19 cellular contexts compared by ENCODE assay signal in genomic region chr7:25303380-25304321, GRCh38.
DNase-seq lines count a peak whose midpoint lies in the region; ATAC-seq and TF ChIP-seq lines count a peak whose summit lies in the region.
"Had no signal": no experiment of that assay in that cellular context is flagged by ENCODE, and none has a peak within 500 bp of the region (broad histone marks: within the 10 kb centered on the region; RNA-seq: fewer than 3 reads in every experiment).

No MANE protein-coding gene starts in this region.

- no peak overlapping the region for H3K27ac ChIP-seq in neuronal stem cell (replicated peaks; ENCODE audit: low read length)
- H3K27ac ChIP-seq: BLaER1, prostate gland, SJSA1, WERI-Rb-1 had no signal

- no peak overlapping the region for H2BK15ac ChIP-seq in neuronal stem cell (ENCODE audit: low read length)

- no peak overlapping the region for H2BK12ac ChIP-seq in neuronal stem cell (ENCODE audit: low read length)

- no peaks in the 10 kb centered on the region for H3K9me3 ChIP-seq in neuronal stem cell (replicated peaks in 1 of 2; ENCODE audit: control insufficient read depth in 2 of 2, insufficient read depth in 1 of 2, low read depth in 1 of 2, low read length in 2 of 2)
- H3K9me3 ChIP-seq: BLaER1, prostate gland, SJSA1 had no signal

- no peak overlapping the region for H3K18ac ChIP-seq in neuronal stem cell (ENCODE audit: low read length)

- no peak overlapping the region for H2BK5ac ChIP-seq in neuronal stem cell (ENCODE audit: low read length)

- no peak for DNase-seq in left cardiac atrium
- peak; percentile 9 for DNase-seq in neuronal stem cell (ENCODE audit: low spot score)
- no peak for DNase-seq in KBM-7
- DNase-seq in stimulated activated naive B cell treated with anti-CD40 and anti-IgM and Interleukin-4, amounts not matched to agents 10 μg/mL and 1 μg/mL and 100 μg/mL, for 72 hours = no peak
- no peak for DNase-seq in DMS79 (lab: John Stamatoyannopoulos, UW)
- no peak for DNase-seq in erythroblast (lab: John Stamatoyannopoulos, UW)
- DNase-seq: activated CD8-positive, alpha-beta memory T cell treated with anti-CD3 and anti-CD28 coated beads, Interleukin-2, amount 50 U/mL, for 48 hours; dorsolateral prefrontal cortex; head of caudate nucleus; midbrain; NCI-H1436; stimulated activated CD4-positive, alpha-beta T cell treated with anti-CD3 and anti-CD28 coated beads, Interleukin-4, amount 100 ng/mL, for 1 hour; stimulated activated naive CD4-positive, alpha-beta T cell; WERI-Rb-1 had no signal

- intact Hi-C loops in left cardiac atrium (cut with DNase I) = no loop called here

- no peak overlapping the region for H2AK5ac ChIP-seq in neuronal stem cell (ENCODE audit: low read depth, low read length)

- no CpG with 5 or more reads among the region's 4 CpGs for WGBS in neuronal stem cell (ENCODE audit: extremely low coverage in 2 of 2, insufficient read length in 2 of 2, insufficient replicate concordance in 1 of 2), 2 donors

- H4K91ac ChIP-seq in neuronal stem cell (ENCODE audit: low read depth, low read length, poor library complexity) = no peak overlapping the region

- peak; percentile 67 for ATAC-seq in GM18867 (IDR thresholded peaks at IDR 0.05; ENCODE audit: unreplicated experiment)
- ATAC-seq in SK-N-SH treated with all-trans-retinoic acid at 6 μM for 48 hours = peak; percentile 74
- peak; percentile 34 to 41 for ATAC-seq in left cardiac atrium
- no peak for ATAC-seq in stimulated activated naive B cell treated with anti-CD40 and anti-IgM and Interleukin-4, amounts not matched to agents 10 μg/mL and 1 μg/mL and 100 μg/mL, for 72 hours (replicated peaks)

- no peak overlapping the region for H2BK120ac ChIP-seq in neuronal stem cell (ENCODE audit: low read depth, low read length)

- no peak overlapping the region for H3K4me3 Mint-ChIP-seq in stimulated activated naive B cell treated with anti-CD40 and anti-IgM and Interleukin-4, amounts not matched to agents 10 μg/mL and 1 μg/mL and 100 μg/mL, for 72 hours

- no peak overlapping the region for H2AFZ ChIP-seq in neuronal stem cell (ENCODE audit: low read length)

- no peaks in the 10 kb centered on the region for H3K27me3 ChIP-seq in neuronal stem cell (ENCODE audit: control insufficient read depth in 3 of 3, insufficient read depth in 3 of 3, low read depth in 1 of 3, low read length in 3 of 3)
- H3K27me3 ChIP-seq: BLaER1, SJSA1 had no signal

- H3K36me3 ChIP-seq in neuronal stem cell (replicated peaks in 1 of 2; ENCODE audit: control insufficient read depth in 2 of 2, insufficient read depth in 2 of 2, low read length in 2 of 2) = no peaks in the 10 kb centered on the region
- H3K36me3 ChIP-seq: BLaER1, prostate gland, SJSA1, WERI-Rb-1 had no signal

- no peak overlapping the region for H3K14ac ChIP-seq in neuronal stem cell (ENCODE audit: low read length)

- H3K9me3 Mint-ChIP-seq in stimulated activated naive B cell treated with anti-CD40 and anti-IgM and Interleukin-4, amounts not matched to agents 10 μg/mL and 1 μg/mL and 100 μg/mL, for 72 hours = no peaks in the 10 kb centered on the region

- H3K36me3 Mint-ChIP-seq in stimulated activated naive B cell treated with anti-CD40 and anti-IgM and Interleukin-4, amounts not matched to agents 10 μg/mL and 1 μg/mL and 100 μg/mL, for 72 hours = no peaks in the 10 kb centered on the region

- peaks cover 10 to 21% of the 10 kb centered on the region in 2 donors for H3K27me3 Mint-ChIP-seq in stimulated activated naive B cell treated with anti-CD40 and anti-IgM and Interleukin-4, amounts not matched to agents 10 μg/mL and 1 μg/mL and 100 μg/mL, for 72 hours

- H3K4me3 ChIP-seq in neuronal stem cell (ENCODE audit: low read length in 2 of 2) = no peak overlapping the region
- H3K4me3 ChIP-seq: BLaER1, dorsolateral prefrontal cortex, prostate gland, SJSA1 had no signal

- peaks cover 6 to 14% of the 10 kb centered on the region in 2 donors for H3K4me1 ChIP-seq in neuronal stem cell (ENCODE audit: control insufficient read depth in 2 of 2, insufficient read depth in 1 of 2, low read depth in 1 of 2, low read length in 2 of 2)
- H3K4me1 ChIP-seq: BLaER1, prostate gland, SJSA1 had no signal

- no peak overlapping the region for H3K27ac Mint-ChIP-seq in stimulated activated naive B cell treated with anti-CD40 and anti-IgM and Interleukin-4, amounts not matched to agents 10 μg/mL and 1 μg/mL and 100 μg/mL, for 72 hours

- no peaks in the 10 kb centered on the region for H3K4me1 Mint-ChIP-seq in stimulated activated naive B cell treated with anti-CD40 and anti-IgM and Interleukin-4, amounts not matched to agents 10 μg/mL and 1 μg/mL and 100 μg/mL, for 72 hours

- no peak overlapping the region for H3K4me2 ChIP-seq in neuronal stem cell (ENCODE audit: insufficient read depth, low read length, poor library complexity, severe bottlenecking)
- H3K4me2 ChIP-seq: BLaER1 had no signal

- H3K79me1 ChIP-seq in neuronal stem cell (ENCODE audit: low read depth, low read length) = no peaks in the 10 kb centered on the region

- no peak for TF ChIP-seq POLR2A in erythroblast (IDR thresholded peaks at IDR 0.05; ENCODE audit: low read length)

- in situ Hi-C loops in KBM-7 (cut with MboI; ENCODE audit: low pct_unique_long_range_greater_than_20kb, low sequenced_read_pairs) = no loop called here

- no peak overlapping the region for H4K8ac ChIP-seq in neuronal stem cell (ENCODE audit: low read depth, low read length)

- H3K4ac ChIP-seq in neuronal stem cell (ENCODE audit: low read length) = no peak overlapping the region

- H3K9ac ChIP-seq in neuronal stem cell (ENCODE audit: low read depth, low read length, poor library complexity) = no peak overlapping the region
- H3K9ac ChIP-seq: BLaER1 had no signal

- H3K23ac ChIP-seq in neuronal stem cell (ENCODE audit: low read depth, low read length, poor library complexity) = no peak overlapping the region

TF ChIP-seq in SK-N-SH treated with all-trans-retinoic acid at 6 μM for 48 hours, 23 proteins besides CTCF, POLR2A, EP300 and RAD21 (continues in another document):
- TF ChIP-seq, protein P1, sequence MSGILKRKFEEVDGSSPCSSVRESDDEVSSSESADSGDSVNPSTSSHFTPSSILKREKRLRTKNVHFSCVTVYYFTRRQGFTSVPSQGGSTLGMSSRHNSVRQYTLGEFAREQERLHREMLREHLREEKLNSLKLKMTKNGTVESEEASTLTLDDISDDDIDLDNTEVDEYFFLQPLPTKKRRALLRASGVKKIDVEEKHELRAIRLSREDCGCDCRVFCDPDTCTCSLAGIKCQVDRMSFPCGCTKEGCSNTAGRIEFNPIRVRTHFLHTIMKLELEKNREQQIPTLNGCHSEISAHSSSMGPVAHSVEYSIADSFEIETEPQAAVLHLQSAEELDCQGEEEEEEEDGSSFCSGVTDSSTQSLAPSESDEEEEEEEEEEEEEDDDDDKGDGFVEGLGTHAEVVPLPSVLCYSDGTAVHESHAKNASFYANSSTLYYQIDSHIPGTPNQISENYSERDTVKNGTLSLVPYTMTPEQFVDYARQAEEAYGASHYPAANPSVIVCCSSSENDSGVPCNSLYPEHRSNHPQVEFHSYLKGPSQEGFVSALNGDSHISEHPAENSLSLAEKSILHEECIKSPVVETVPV (CRISPR knock-in tag; IDR thresholded peaks at IDR 0.05) = peak; percentile 83
- TF ChIP-seq OSR1 (CRISPR knock-in tag; IDR thresholded peaks at IDR 0.05) (no peak), BACH2 (CRISPR knock-in tag; IDR thresholded peaks at IDR 0.05; ENCODE audit: borderline replicate concordance) (no peak), CSDC2 (CRISPR knock-in tag; IDR thresholded peaks at IDR 0.05) (peak; percentile 85; the same call in 1 of the 2 replicates), GLIS3 (CRISPR knock-in tag; IDR thresholded peaks at IDR 0.05) (peak; percentile 89; the same call in 1 of the 2 replicates), TOX (CRISPR knock-in tag; IDR thresholded peaks at IDR 0.05; ENCODE audit: borderline replicate concordance) (no peak), PPARA (CRISPR knock-in tag; IDR thresholded peaks at IDR 0.05; ENCODE audit: borderline replicate concordance) (no peak), PATZ1 (CRISPR knock-in tag; IDR thresholded peaks at IDR 0.05; ENCODE audit: borderline replicate concordance) (peak; percentile 78), SNAI2 (CRISPR knock-in tag; IDR thresholded peaks at IDR 0.05) (peak; percentile 47; the same call in 1 of the 2 replicates), RARB (CRISPR knock-in tag; IDR thresholded peaks at IDR 0.05) (no peak), ZNF8 (CRISPR knock-in tag; IDR thresholded peaks at IDR 0.05) (no peak), ESRRG (CRISPR knock-in tag; IDR thresholded peaks at IDR 0.05) (0 out of 2 replicates have a peak, but pooled peaks have one; percentile 26)
- TF ChIP-seq, protein P2, sequence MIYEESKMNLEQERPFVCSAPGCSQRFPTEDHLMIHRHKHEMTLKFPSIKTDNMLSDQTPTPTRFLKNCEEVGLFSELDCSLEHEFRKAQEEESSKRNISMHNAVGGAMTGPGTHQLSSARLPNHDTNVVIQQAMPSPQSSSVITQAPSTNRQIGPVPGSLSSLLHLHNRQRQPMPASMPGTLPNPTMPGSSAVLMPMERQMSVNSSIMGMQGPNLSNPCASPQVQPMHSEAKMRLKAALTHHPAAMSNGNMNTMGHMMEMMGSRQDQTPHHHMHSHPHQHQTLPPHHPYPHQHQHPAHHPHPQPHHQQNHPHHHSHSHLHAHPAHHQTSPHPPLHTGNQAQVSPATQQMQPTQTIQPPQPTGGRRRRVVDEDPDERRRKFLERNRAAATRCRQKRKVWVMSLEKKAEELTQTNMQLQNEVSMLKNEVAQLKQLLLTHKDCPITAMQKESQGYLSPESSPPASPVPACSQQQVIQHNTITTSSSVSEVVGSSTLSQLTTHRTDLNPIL (CRISPR knock-in tag; IDR thresholded peaks at IDR 0.05; ENCODE audit: low read depth) = peak; percentile 80; the same call in 1 of the 2 replicates

Comparison
In these comparisons a context has a peak if more than half of its experiments do, and no peak if none do; other contexts are left out.
1. ATAC-seq: peak in GM18867 (single experiment), SK-N-SH treated with all-trans-retinoic acid at 6 μM for 48 hours (single experiment) and left cardiac atrium (2 of 2); none in stimulated activated naive B cell treated with anti-CD40 and anti-IgM and Interleukin-4, amounts not matched to agents 10 μg/mL and 1 μg/mL and 100 μg/mL, for 72 hours (0 of 2).